Comparison of ENCODE assay signal across 17 cellular contexts in genomic region chr13:109584844-109585361, GRCh38.
A peak's percentile ranks its signal among the peaks of the same experiment; 100 is the strongest.
DNase-seq lines count a peak whose midpoint lies in the region; ATAC-seq and TF ChIP-seq lines count a peak whose summit lies in the region.
"Had no signal": no experiment of that assay in that cellular context is flagged by ENCODE, and none has a peak within 500 bp of the region (broad histone marks: within the 10 kb centered on the region; RNA-seq: fewer than 3 reads in every experiment).

No MANE protein-coding gene starts in this region.

- H3K9me3 Mint-ChIP-seq in Caco-2 (ENCODE audit: unreplicated experiment) (peaks cover 38% of the 10 kb centered on the region), endodermal cell (no peaks in the 10 kb centered on the region)
- H3K9me3 Mint-ChIP-seq in activated CD4-positive, alpha-beta T cell treated with anti-CD3 and anti-CD28 coated beads, Interleukin-2, amount 10 ng/mL, durations not matched to agents 24 days and 14 days: no peaks in the 10 kb centered on the region
- H3K9me3 Mint-ChIP-seq in CD8-positive, alpha-beta T cell: no peaks in the 10 kb centered on the region
- H3K9me3 Mint-ChIP-seq: H9 had no signal

- 56 to 76% methylated on average over 5 of the region's 5 CpGs for WGBS in endodermal cell (ENCODE audit: insufficient coverage in 1 of 2, insufficient read length in 1 of 2), 2 experiments
- no CpG with 5 or more reads among the region's 5 CpGs for whole genome bisulfite sequencing in mesendoderm (ENCODE audit: extremely low coverage, insufficient coverage, low lambda C conversion rate)

- no TSS peak for BruUV-seq in Caco-2 (replicated peaks; lab: Mats Ljungman, UMichigan)

- no peak overlapping the region for H2BK15ac ChIP-seq in mesendoderm (replicated peaks; ENCODE audit: low read depth)

- no peak overlapping the region for H4K5ac ChIP-seq in mesendoderm (ENCODE audit: low read length)

- CTCF ChIA-PET in Caco-2 (lab: Charles Lee): no interaction called here
- CTCF ChIA-PET in CD8-positive, alpha-beta T cell (lab: Charles Lee): no interaction called here

- no peak overlapping the region for H3K18ac ChIP-seq in mesendoderm (ENCODE audit: low read length)

- H3K36me3 ChIP-seq in Caco-2 (ENCODE audit: control insufficient read depth, insufficient read depth, low read length) (no peaks in the 10 kb centered on the region), adipocyte (ENCODE audit: control insufficient read depth, insufficient read depth, low read length, severe bottlenecking) (no peaks in the 10 kb centered on the region), endodermal cell (ENCODE audit: control insufficient read depth, insufficient read depth, low read length) (no peaks in the 10 kb centered on the region), mesendoderm (ENCODE audit: control insufficient read depth, insufficient read depth, low read length) (no peaks in the 10 kb centered on the region)
- H3K36me3 ChIP-seq in CD8-positive, alpha-beta T cell (ENCODE audit: insufficient read depth, low read length): no peaks in the 10 kb centered on the region

- DNase-seq in Caco-2: no peak
- peak; percentile 36 for DNase-seq in adipocyte (ENCODE audit: low read depth)
- peak; percentile 50 for DNase-seq in endodermal cell
- peak; percentile 76 for DNase-seq in mesendoderm
- no peak for DNase-seq in activated CD4-positive, alpha-beta T cell treated with anti-CD3 and anti-CD28 coated beads, Interleukin-2, amount 10 ng/mL, durations not matched to agents 24 days and 14 days
- DNase-seq in CD8-positive, alpha-beta T cell: no peak
- no peak for DNase-seq in D341Med (ENCODE audit: low spot score)
- DNase-seq: 8988T; ACHN; CD4-positive, CD25-positive, alpha-beta regulatory T cell; DMS53; GF-D8; GOT3; H9; IMR-90 had no signal

- no peak overlapping the region for H3K56ac ChIP-seq in mesendoderm (ENCODE audit: low read length)

- no peaks in the 10 kb centered on the region for H3K27me3 Mint-ChIP-seq in Caco-2 (ENCODE audit: insufficient read depth, unreplicated experiment)
- H3K27me3 Mint-ChIP-seq in endodermal cell (ENCODE audit: insufficient read depth): no peaks in the 10 kb centered on the region
- H3K27me3 Mint-ChIP-seq in activated CD4-positive, alpha-beta T cell treated with anti-CD3 and anti-CD28 coated beads, Interleukin-2, amount 10 ng/mL, durations not matched to agents 24 days and 14 days: peaks cover 2% of the 10 kb centered on the region
- H3K27me3 Mint-ChIP-seq in CD8-positive, alpha-beta T cell (ENCODE audit: low read depth): peaks cover 8% of the 10 kb centered on the region

- no peak overlapping the region for H2AK5ac ChIP-seq in mesendoderm (ENCODE audit: low read length)

- H3K4me1 Mint-ChIP-seq in Caco-2 (ENCODE audit: low read depth, unreplicated experiment) (peaks cover 34% of the 10 kb centered on the region), endodermal cell (peaks cover 44% of the 10 kb centered on the region)
- no peaks in the 10 kb centered on the region for H3K4me1 Mint-ChIP-seq in activated CD4-positive, alpha-beta T cell treated with anti-CD3 and anti-CD28 coated beads, Interleukin-2, amount 10 ng/mL, durations not matched to agents 24 days and 14 days
- no peaks in the 10 kb centered on the region for H3K4me1 Mint-ChIP-seq in CD8-positive, alpha-beta T cell (ENCODE audit: low read depth)
- H3K4me1 Mint-ChIP-seq: CD4-positive, CD25-positive, alpha-beta regulatory T cell had no signal

- H3K9ac ChIP-seq in adipocyte (ENCODE audit: low read length) (no peak overlapping the region), endodermal cell (ENCODE audit: extremely low read depth, low read length, poor library complexity, severe bottlenecking) (peak overlapping the region; percentile 21), mesendoderm (ENCODE audit: low read length) (no peak overlapping the region)
- H3K9ac ChIP-seq: BLaER1 treated with 17β-estradiol and CSF1 and Interleukin-3, amounts not matched to agents 10 nM and 100 nM had no signal

- H3K4me1 ChIP-seq in Caco-2 (peaks cover 30% of the 10 kb centered on the region), adipocyte (ENCODE audit: control insufficient read depth, insufficient read depth, low read length) (no peaks in the 10 kb centered on the region), endodermal cell (ENCODE audit: control insufficient read depth, insufficient read depth, low read length) (peaks cover 12% of the 10 kb centered on the region), mesendoderm (ENCODE audit: control insufficient read depth, low read depth, low read length) (peaks cover 4% of the 10 kb centered on the region)
- H3K4me1 ChIP-seq in CD8-positive, alpha-beta T cell (ENCODE audit: insufficient read depth, low read length): no peaks in the 10 kb centered on the region
- H3K4me1 ChIP-seq: BLaER1 treated with 17β-estradiol and CSF1 and Interleukin-3, amounts not matched to agents 10 nM and 100 nM had no signal

- H2BK120ac ChIP-seq in mesendoderm (ENCODE audit: low read depth, low read length): no peak overlapping the region

- H3K23ac ChIP-seq in mesendoderm (ENCODE audit: low read length): no peak overlapping the region

- H3K9me3 ChIP-seq in Caco-2 (no peaks in the 10 kb centered on the region; the same call in 1 of the 2 replicates), adipocyte (ENCODE audit: control insufficient read depth, low read length) (peaks cover 3% of the 10 kb centered on the region), endodermal cell (ENCODE audit: control insufficient read depth, low read length) (no peaks in the 10 kb centered on the region)
- H3K9me3 ChIP-seq in CD8-positive, alpha-beta T cell (ENCODE audit: low read length): no peaks in the 10 kb centered on the region

- H3K4me2 ChIP-seq in mesendoderm (ENCODE audit: low read length): no peak overlapping the region
- H3K4me2 ChIP-seq: BLaER1 treated with 17β-estradiol and CSF1 and Interleukin-3, amounts not matched to agents 10 nM and 100 nM had no signal

- H3K4me3 ChIP-seq in Caco-2 (ENCODE audit: low read depth, low read length) (no peak overlapping the region), adipocyte (ENCODE audit: low read length) (no peak overlapping the region), endodermal cell (ENCODE audit: low read length) (no peak overlapping the region), mesendoderm (ENCODE audit: low read length) (no peak overlapping the region)
- H3K4me3 ChIP-seq in CD8-positive, alpha-beta T cell (ENCODE audit: low read depth, low read length): no peak overlapping the region
- H3K4me3 ChIP-seq: BLaER1 treated with 17β-estradiol and CSF1 and Interleukin-3, amounts not matched to agents 10 nM and 100 nM had no signal

- H3K27ac Mint-ChIP-seq in Caco-2 (ENCODE audit: unreplicated experiment) (no peak overlapping the region), endodermal cell (peak overlapping the region; percentile 56)
- H3K27ac Mint-ChIP-seq in activated CD4-positive, alpha-beta T cell treated with anti-CD3 and anti-CD28 coated beads, Interleukin-2, amount 10 ng/mL, durations not matched to agents 24 days and 14 days: no peak overlapping the region
- H3K27ac Mint-ChIP-seq in CD8-positive, alpha-beta T cell: no peak overlapping the region
- H3K27ac Mint-ChIP-seq: CD4-positive, CD25-positive, alpha-beta regulatory T cell had no signal

- no peak overlapping the region for H2BK5ac ChIP-seq in mesendoderm (ENCODE audit: low read length)

- peaks cover 7% of the 10 kb centered on the region for H3K36me3 Mint-ChIP-seq in Caco-2 (ENCODE audit: insufficient read depth, unreplicated experiment)
- no peaks in the 10 kb centered on the region for H3K36me3 Mint-ChIP-seq in endodermal cell (ENCODE audit: low read depth)
- no peaks in the 10 kb centered on the region for H3K36me3 Mint-ChIP-seq in activated CD4-positive, alpha-beta T cell treated with anti-CD3 and anti-CD28 coated beads, Interleukin-2, amount 10 ng/mL, durations not matched to agents 24 days and 14 days (ENCODE audit: low read depth)
- no peaks in the 10 kb centered on the region for H3K36me3 Mint-ChIP-seq in CD8-positive, alpha-beta T cell
- H3K36me3 Mint-ChIP-seq: CD4-positive, CD25-positive, alpha-beta regulatory T cell had no signal

- no peaks in the 10 kb centered on the region for H3K79me1 ChIP-seq in mesendoderm (ENCODE audit: low read length)

- TF ChIP-seq CTCF in Caco-2 (IDR thresholded peaks at IDR 0.05; ENCODE audit: insufficient read depth in 1 of 2, low read depth in 1 of 2, low read length in 1 of 2, severe bottlenecking in 1 of 2, unreplicated experiment in 1 of 2): no peak
- TF ChIP-seq CTCF in endodermal cell (conservative IDR thresholded peaks at IDR 0.05): peak; percentile 11
- TF ChIP-seq CTCF in CD8-positive, alpha-beta T cell (IDR thresholded peaks at IDR 0.05): no peak

- no peaks in the 10 kb centered on the region for H3K79me2 ChIP-seq in mesendoderm (ENCODE audit: control insufficient read depth, insufficient read depth, low read length)

- H3K4ac ChIP-seq in mesendoderm (ENCODE audit: low read depth, low read length): no peak overlapping the region

- no peak for ATAC-seq in CD8-positive, alpha-beta T cell
- ATAC-seq in GM21528 (IDR thresholded peaks at IDR 0.05; ENCODE audit: low FRiP score, unreplicated experiment): no peak

- POLR2A ChIA-PET in Caco-2 (lab: Charles Lee): no interaction called here
- POLR2A ChIA-PET in CD8-positive, alpha-beta T cell (lab: Charles Lee): no interaction called here

- intact Hi-C loops in Caco-2 (cut with micrococcal nuclease; ENCODE audit: unreplicated experiment): loop anchor here (10.0 kb wide), 1 partner anchor 440 kb away; no protein-coding TSS in a partner anchor
- intact Hi-C loops in activated CD4-positive, alpha-beta T cell treated with anti-CD3 and anti-CD28 coated beads, Interleukin-2, amount 10 ng/mL, durations not matched to agents 24 days and 14 days (cut with micrococcal nuclease): no loop called here
- intact Hi-C loops in CD8-positive, alpha-beta T cell (cut with DNase I, micrococcal nuclease): no loop called here

- H3K27ac ChIP-seq in endodermal cell (ENCODE audit: low read depth, low read length): no peak overlapping the region
- H3K27ac ChIP-seq in mesendoderm (ENCODE audit: low read depth, low read length): no peak overlapping the region
- no peak overlapping the region for H3K27ac ChIP-seq in CD8-positive, alpha-beta T cell (ENCODE audit: low read depth, low read length)
- H3K27ac ChIP-seq: BLaER1 treated with 17β-estradiol and CSF1 and Interleukin-3, amounts not matched to agents 10 nM and 100 nM had no signal

- H4K8ac ChIP-seq in mesendoderm (ENCODE audit: low read depth, low read length): no peak overlapping the region

- H3K4me3 Mint-ChIP-seq in Caco-2 (ENCODE audit: unreplicated experiment): peak overlapping the region; percentile 20
- peak overlapping the region; percentile 10 for H3K4me3 Mint-ChIP-seq in endodermal cell
- H3K4me3 Mint-ChIP-seq in activated CD4-positive, alpha-beta T cell treated with anti-CD3 and anti-CD28 coated beads, Interleukin-2, amount 10 ng/mL, durations not matched to agents 24 days and 14 days: no peak overlapping the region
- no peak overlapping the region for H3K4me3 Mint-ChIP-seq in CD8-positive, alpha-beta T cell
- H3K4me3 Mint-ChIP-seq: CD4-positive, CD25-positive, alpha-beta regulatory T cell; H9 had no signal

- H3K27me3 ChIP-seq in Caco-2 (replicated peaks; ENCODE audit: control insufficient read depth, insufficient read depth, low read length): no peaks in the 10 kb centered on the region
- peaks cover 8% of the 10 kb centered on the region for H3K27me3 ChIP-seq in adipocyte (replicated peaks; ENCODE audit: control insufficient read depth, insufficient read depth, low read length)
- no peaks in the 10 kb centered on the region for H3K27me3 ChIP-seq in endodermal cell (ENCODE audit: control insufficient read depth, insufficient read depth, low read length, poor library complexity, severe bottlenecking)
- no peaks in the 10 kb centered on the region for H3K27me3 ChIP-seq in mesendoderm (ENCODE audit: insufficient read depth, low read length, poor library complexity)
- no peaks in the 10 kb centered on the region for H3K27me3 ChIP-seq in CD8-positive, alpha-beta T cell (ENCODE audit: insufficient read depth, low read length)
- H3K27me3 ChIP-seq: BLaER1 treated with 17β-estradiol and CSF1 and Interleukin-3, amounts not matched to agents 10 nM and 100 nM had no signal

Comparison
In these comparisons a context has a peak if more than half of its experiments do, and no peak if none do; other contexts are left out.
1. DNase-seq: peak in adipocyte (single experiment), endodermal cell (single experiment) and mesendoderm (single experiment); none in Caco-2 (0 of 2), activated CD4-positive, alpha-beta T cell treated with anti-CD3 and anti-CD28 coated beads, Interleukin-2, amount 10 ng/mL, durations not matched to agents 24 days and 14 days (single experiment), CD8-positive, alpha-beta T cell (0 of 7) and D341Med (single experiment).
2. H3K4me3 Mint-ChIP-seq: peak in Caco-2 (single experiment) and endodermal cell (single experiment); none in activated CD4-positive, alpha-beta T cell treated with anti-CD3 and anti-CD28 coated beads, Interleukin-2, amount 10 ng/mL, durations not matched to agents 24 days and 14 days (single experiment) and CD8-positive, alpha-beta T cell (single experiment).